ENCODE assay signal across 16 cellular contexts in genomic region chr2:103445356-103445755, GRCh38.
DNase-seq lines count a peak whose midpoint lies in the region; ATAC-seq, FAIRE-seq and TF ChIP-seq lines count a peak whose summit lies in the region.
"Had no signal": no experiment of that assay in that cellular context is flagged by ENCODE, and none has a peak within 500 bp of the region (broad histone marks: within the 10 kb centered on the region; RNA-seq: fewer than 3 reads in every experiment).

No MANE protein-coding gene starts in this region.

- peak; percentile 72 for DNase-seq in DMS153 (lab: John Stamatoyannopoulos, UW)
- DNase-seq in NCI-H1048 (lab: John Stamatoyannopoulos, UW) = peak; percentile 12
- DNase-seq in NCI-H510A (lab: John Stamatoyannopoulos, UW) = peak; percentile 75
- DNase-seq in K562 (ENCODE audit: extremely low read depth in 1 of 4, low spot score in 3 of 4) = peak in 2 of 4 experiments; percentile 9 to 39
- DNase-seq in left lobe of liver (ENCODE audit: low spot score) = no peak
- DNase-seq in SK-N-DZ (ENCODE audit: low spot score) = no peak
- DNase-seq in dermis blood vessel endothelial cell = no peak
- DNase-seq: activated gamma-delta T cell treated with Interleukin-2 at 50 U/mL for 16 hours; adrenal gland; CD8-positive, alpha-beta memory T cell; foreskin keratinocyte; GOT3; posterior cingulate gyrus had no signal

- no peak for TF ChIP-seq CTCF in K562 (IDR thresholded peaks at IDR 0.05 in 2 of 3, conservative IDR thresholded peaks at IDR 0.05 in 1 of 3; ENCODE audit: insufficient read depth in 2 of 3, low read depth in 1 of 3, low read length in 3 of 3)

- H2AFZ ChIP-seq in K562 (ENCODE audit: low read depth, low read length) = 0 out of 2 replicates have a peak overlapping the region, but pooled peaks have one; percentile 42

- H3K4me3 ChIP-seq in K562 = no peak overlapping the region
- H3K4me3 ChIP-seq: adrenal gland, cardiac muscle cell, tibial nerve had no signal

- H3K27me3 ChIP-seq in K562 (ENCODE audit: control insufficient read depth in 2 of 2, insufficient read depth in 2 of 2, low read length in 2 of 2) = no peaks in the 10 kb centered on the region
- H3K27me3 ChIP-seq: adrenal gland, cardiac muscle cell, foreskin keratinocyte, tibial nerve had no signal

- CTCF ChIA-PET in K562 (lab: Yijun Ruan, JAX; ENCODE audit: low intra/inter-chr PET ratio) = no interaction called here

- no peaks in the 10 kb centered on the region for H4K20me1 ChIP-seq in K562 (replicated peaks; ENCODE audit: control insufficient read depth, insufficient read depth, low read length)

- H3K4me2 ChIP-seq in K562 (ENCODE audit: insufficient read depth, low read length) = no peak overlapping the region

- ATAC-seq in K562 (no peak), left lobe of liver (no peak)
- ATAC-seq: foreskin keratinocyte; natural killer cell treated with Interleukin-12 subunit alpha and Interleukin-12 subunit beta and Interleukin-15 and Interleukin-18, amount 100 ng/mL, for 72 hours had no signal

- peak; percentile 81 for FAIRE-seq in K562 (lab: Jason Lieb, UNC)

- no peaks in the 10 kb centered on the region for H3K9me3 ChIP-seq in K562 (replicated peaks; ENCODE audit: control insufficient read depth, insufficient read depth, low read depth, low read length)
- H3K9me3 ChIP-seq: adrenal gland, tibial nerve had no signal

- no peak for TF ChIP-seq EP300 in K562 (IDR thresholded peaks at IDR 0.05; ENCODE audit: low read length)

- BruUV-seq in K562 (replicated peaks; lab: Mats Ljungman, UMichigan) = no TSS peak

- intact Hi-C loops in K562 (cut with micrococcal nuclease) = no loop called here

- H3K9me1 ChIP-seq in K562 (ENCODE audit: control insufficient read depth, insufficient read depth, low read length) = no peaks in the 10 kb centered on the region

- in situ Hi-C loops in K562 (cut with MboI) = no loop called here

- WGBS in K562 (ENCODE audit: insufficient coverage, low coverage, missing lambda C conversion rate) = 0% methylated on average over 3 of the region's 3 CpGs

- H3K27ac ChIP-seq in K562 (ENCODE audit: extremely low read depth, low read depth, low read length) = no peak overlapping the region
- H3K27ac ChIP-seq: adrenal gland, cardiac muscle cell, foreskin keratinocyte, tibial nerve had no signal

- TF ChIP-seq RAD21 in K562 (CRISPR knock-in tag; conservative IDR thresholded peaks at IDR 0.05 in 1 of 2, IDR thresholded peaks at IDR 0.05 in 1 of 2) = no peak

- H3K36me3 ChIP-seq in K562 (ENCODE audit: control insufficient read depth, insufficient read depth, low read length) = no peaks in the 10 kb centered on the region
- H3K36me3 ChIP-seq: adrenal gland, cardiac muscle cell, tibial nerve had no signal

- H3K4me1 ChIP-seq in K562 (replicated peaks in 1 of 2; ENCODE audit: control insufficient read depth in 2 of 2, insufficient read depth in 2 of 2, low read length in 2 of 2) = no peaks in the 10 kb centered on the region
- H3K4me1 ChIP-seq: adrenal gland, foreskin keratinocyte, tibial nerve had no signal

- H3K79me2 ChIP-seq in K562 (ENCODE audit: control insufficient read depth, insufficient read depth, low read length) = no peaks in the 10 kb centered on the region

- TF ChIP-seq POLR2A in K562 (conservative IDR thresholded peaks at IDR 0.05) = no peak

- POLR2A ChIA-PET in K562 (lab: Yijun Ruan, JAX) = no interaction called here

- H3K9ac ChIP-seq in K562 (ENCODE audit: insufficient read depth in 1 of 2, low read depth in 2 of 2, low read length in 2 of 2) = no peak overlapping the region

TF ChIP-seq in K562, 482 proteins besides CTCF, POLR2A, EP300 and RAD21:
- TF ChIP-seq CEBPG (CRISPR knock-in tag; IDR thresholded peaks at IDR 0.05) (peak; percentile 26; the same call in 1 of the 2 replicates), CEBPG (tag; conservative IDR thresholded peaks at IDR 0.05 in 1 of 2, IDR thresholded peaks at IDR 0.05 in 1 of 2) (peak in 1 of 2 experiments; percentile 56; a peak in 2 of 4 replicates), ZNF174 (CRISPR knock-in tag; IDR thresholded peaks at IDR 0.05) (no peak), SIRT6 (IDR thresholded peaks at IDR 0.05; ENCODE audit: low read depth, low read length) (no peak), SOX6 (IDR thresholded peaks at IDR 0.05) (0 out of 2 replicates have a peak, but pooled peaks have one; percentile 28), CEBPB (tag; IDR thresholded peaks at IDR 0.05) (peak; percentile 77), SMARCA4 (IDR thresholded peaks at IDR 0.05) (0 out of 2 replicates have a peak, but pooled peaks have one; percentile 16), CHD1 (IDR thresholded peaks at IDR 0.05; ENCODE audit: low read length) (no peak), GATAD2B (IDR thresholded peaks at IDR 0.05; ENCODE audit: borderline replicate concordance) (no peak), NR3C1 (CRISPR knock-in tag; IDR thresholded peaks at IDR 0.05) (no peak), ZBTB1 (CRISPR knock-in tag; IDR thresholded peaks at IDR 0.05; ENCODE audit: borderline replicate concordance, low read depth) (no peak), SMAD1 (IDR thresholded peaks at IDR 0.05; ENCODE audit: low read depth, low read length, partially characterized antibody) (no peak), HDAC1 (IDR thresholded peaks at IDR 0.05) (no peak), XRCC4 (IDR thresholded peaks at IDR 0.05; ENCODE audit: extremely low read depth, insufficient read depth, insufficient read length) (no peak), NFIC (IDR thresholded peaks at IDR 0.05) (peak; percentile 83), FOXK1 (CRISPR knock-in tag; IDR thresholded peaks at IDR 0.05; ENCODE audit: borderline replicate concordance) (no peak), IRF1 (CRISPR knock-in tag; IDR thresholded peaks at IDR 0.05; ENCODE audit: borderline replicate concordance) (no peak), ZNF232 (CRISPR knock-in tag; IDR thresholded peaks at IDR 0.05) (no peak), POLR3A (IDR thresholded peaks at IDR 0.05; ENCODE audit: borderline replicate concordance, extremely low read depth, insufficient read depth, insufficient read length) (no peak), GABPB1 (CRISPR knock-in tag; IDR thresholded peaks at IDR 0.05) (no peak)
TF ChIP-seq in K562: peak in this region for 5.

Comparison
In these comparisons a context has a peak if more than half of its experiments do, and no peak if none do; other contexts are left out.
1. DNase-seq: peak in DMS153 (single experiment), NCI-H1048 (single experiment) and NCI-H510A (single experiment); none in left lobe of liver (single experiment), SK-N-DZ (single experiment) and dermis blood vessel endothelial cell (single experiment).